Comparison of ENCODE assay signal across 8 cellular contexts in genomic region chr15:73265536-73266153, GRCh38.
A peak's percentile ranks its signal among the peaks of the same experiment; 100 is the strongest.
DNase-seq lines count a peak whose midpoint lies in the region; ATAC-seq, FAIRE-seq and TF ChIP-seq lines count a peak whose summit lies in the region.

No MANE protein-coding gene starts in this region.

- H3K4ac ChIP-seq in IMR-90 (ENCODE audit: low read depth, low read length) = no peak overlapping the region

- POLR2A ChIA-PET in IMR-90 (lab: Charles Lee; ENCODE audit: unreplicated experiment) = no interaction called here

- no peak overlapping the region for H2BK20ac ChIP-seq in IMR-90 (ENCODE audit: low read depth, low read length)

- no peak overlapping the region for H2AK9ac ChIP-seq in IMR-90 (replicated peaks; ENCODE audit: low read depth, low read length, poor library complexity)

- dilution Hi-C loops in IMR-90 (cut with HindIII; ENCODE audit: low sequenced_read_pairs, unreplicated experiment) = no loop called here

- H3K4me3 ChIP-seq in IMR-90 (ENCODE audit: insufficient read depth, low read depth, low read length) (no peak overlapping the region), ascending aorta (no peak overlapping the region), kidney (ENCODE audit: low read length in 2 of 2) (no peak overlapping the region)

- H2BK120ac ChIP-seq in IMR-90 (ENCODE audit: low read depth, low read length) = no peak overlapping the region

- peaks cover 5% of the 10 kb centered on the region for H3K36me3 ChIP-seq in IMR-90 (ENCODE audit: control insufficient read depth, insufficient read depth, low read length)
- H3K36me3 ChIP-seq in ascending aorta = peaks cover 6 to 32% of the 10 kb centered on the region in 2 donors
- peaks cover 2 to 10% of the 10 kb centered on the region in 2 donors for H3K36me3 ChIP-seq in kidney (ENCODE audit: control insufficient read depth in 1 of 2, insufficient read depth in 2 of 2, low read length in 2 of 2)

- H3K27me3 ChIP-seq in IMR-90 (ENCODE audit: control insufficient read depth, insufficient read depth, low read length) = no peaks in the 10 kb centered on the region
- no peaks in the 10 kb centered on the region for H3K27me3 ChIP-seq in ascending aorta

- peak; percentile 59 for DNase-seq in ELR (ENCODE audit: low read depth)
- DNase-seq in IMR-90 = peak; percentile 43
- peak; percentile 49 for DNase-seq in SW480 (ENCODE audit: low spot score)
- peak in 1 of 2 donors; percentile 65 for DNase-seq in ascending aorta (ENCODE audit: low spot score in 2 of 2)
- DNase-seq in kidney = no peak
- peak; percentile 13 to 28 (median 21) for DNase-seq in stimulated activated CD4-positive, alpha-beta T cell treated with anti-CD3 and anti-CD28 coated beads, TNF-alpha, amount 100 ng/mL, for 48 hours (ENCODE audit: low read depth in 3 of 3)
- no peak for DNase-seq in amniotic stem cell (lab: John Stamatoyannopoulos, UW)

- CTCF ChIA-PET in IMR-90 (lab: Yijun Ruan, JAX) = interaction anchor here (0.6 to 1.8 kb wide), 9 partner anchors 10 to 543 kb away, joined by 3 to 6 read pairs (median 3); no protein-coding TSS in a partner anchor

- TF ChIP-seq CTCF in IMR-90 (conservative IDR thresholded peaks at IDR 0.05; ENCODE audit: low read depth, low read length) (peak; percentile 62), ascending aorta (IDR thresholded peaks at IDR 0.05) (peak in 2 of 3 experiments; percentile 58 to 60), kidney (IDR thresholded peaks at IDR 0.05; ENCODE audit: borderline replicate concordance, extremely low read depth, insufficient read depth) (peak; percentile 41)

- no peaks in the 10 kb centered on the region for H3K79me1 ChIP-seq in IMR-90 (ENCODE audit: low read depth in 1 of 2, low read length in 2 of 2)

- H3K9me1 ChIP-seq in IMR-90 (ENCODE audit: insufficient read depth, low read length) = no peaks in the 10 kb centered on the region

- H3K14ac ChIP-seq in IMR-90 (replicated peaks; ENCODE audit: low read depth, low read length) = no peak overlapping the region

- no peak overlapping the region for H2AFZ ChIP-seq in IMR-90 (replicated peaks; ENCODE audit: low read length, poor library complexity)

- 20% methylated on average over 1 of the region's 4 CpGs; no CpG with 5 or more reads in 1 of the 2 experiments for WGBS in IMR-90 (ENCODE audit: extremely low coverage in 2 of 2, insufficient read length in 1 of 2), 2 experiments

- BruUV-seq in IMR-90 (replicated peaks; lab: Mats Ljungman, UMichigan) = no TSS peak

- H3K9me3 ChIP-seq in IMR-90 (ENCODE audit: control insufficient read depth, insufficient read depth, low read length) = no peaks in the 10 kb centered on the region
- H3K9me3 ChIP-seq in ascending aorta = no peaks in the 10 kb centered on the region
- H3K9me3 ChIP-seq in kidney (ENCODE audit: control insufficient read depth in 1 of 2, low read length in 2 of 2) = no peaks in the 10 kb centered on the region

- ATAC-seq in IMR-90 (ENCODE audit: low read depth) (peak; percentile 56), GM18868 (IDR thresholded peaks at IDR 0.05; ENCODE audit: unreplicated experiment) (no peak)

- no peak overlapping the region for H2AK5ac ChIP-seq in IMR-90 (ENCODE audit: low read depth, low read length)

- intact Hi-C loops in IMR-90 (cut with micrococcal nuclease) (no loop called here), ascending aorta (cut with DNase I) (no loop called here), kidney (cut with DNase I) (no loop called here)

- in situ Hi-C loops in IMR-90 (cut with MboI; ENCODE audit: low sequenced_read_pairs) = no loop called here

- no peak overlapping the region for H3K23ac ChIP-seq in IMR-90 (ENCODE audit: low read depth, low read length)

- H2BK5ac ChIP-seq in IMR-90 (ENCODE audit: low read depth, low read length, poor library complexity, severe bottlenecking) = no peak overlapping the region

- peak; percentile 40 for TF ChIP-seq RAD21 in IMR-90 (IDR thresholded peaks at IDR 0.05; ENCODE audit: low read length)

- no peak for TF ChIP-seq POLR2A in IMR-90 (IDR thresholded peaks at IDR 0.05; ENCODE audit: low read depth, low read length)

- peaks cover 3% of the 10 kb centered on the region; the same call in 1 of the 2 replicates for H3K4me1 ChIP-seq in IMR-90 (ENCODE audit: control insufficient read depth, insufficient read depth, low read length)
- H3K4me1 ChIP-seq in ascending aorta = no peaks in the 10 kb centered on the region
- H3K4me1 ChIP-seq in kidney (ENCODE audit: control insufficient read depth in 1 of 2, insufficient read depth in 1 of 2, low read depth in 1 of 2, low read length in 2 of 2) = peaks cover 0 to 6% of the 10 kb centered on the region in 2 donors

- H2BK15ac ChIP-seq in IMR-90 (ENCODE audit: low read depth, low read length) = no peak overlapping the region

- no peak overlapping the region for H4K5ac ChIP-seq in IMR-90 (ENCODE audit: low read depth, low read length)

- no peak overlapping the region for H3K4me2 ChIP-seq in IMR-90 (ENCODE audit: low read depth, low read length)

- H3K9ac ChIP-seq in IMR-90 (ENCODE audit: low read depth, low read length) = no peak overlapping the region
- no peak overlapping the region for H3K9ac ChIP-seq in kidney (ENCODE audit: low read length in 2 of 2)

- H4K20me1 ChIP-seq in IMR-90 (ENCODE audit: insufficient read depth, low read length) = no peaks in the 10 kb centered on the region

- FAIRE-seq in kidney (lab: Jason Lieb, UNC) = no peak

- H4K91ac ChIP-seq in IMR-90 (ENCODE audit: insufficient read depth, low read depth, low read length) = no peak overlapping the region

- H3K18ac ChIP-seq in IMR-90 (ENCODE audit: low read depth, low read length) = no peak overlapping the region

- H3K56ac ChIP-seq in IMR-90 (ENCODE audit: extremely low read depth, insufficient read depth, low read length) = no peak overlapping the region

- H4K8ac ChIP-seq in IMR-90 (ENCODE audit: low read depth in 2 of 2, low read length in 2 of 2) = no peak overlapping the region

- H3K27ac ChIP-seq in IMR-90 (ENCODE audit: insufficient read depth, low read length) (no peak overlapping the region), ascending aorta (no peak overlapping the region), kidney (ENCODE audit: low read depth in 2 of 2, low read length in 2 of 2) (no peak overlapping the region)

TF ChIP-seq in IMR-90, 13 proteins besides CTCF, POLR2A, EP300 and RAD21:
- TF ChIP-seq SMC3 (IDR thresholded peaks at IDR 0.05; ENCODE audit: low read depth, low read length) = peak; percentile 42; the same call in 1 of the 2 replicates
- TF ChIP-seq NFE2L2 (IDR thresholded peaks at IDR 0.05; ENCODE audit: low read depth, low read length) = no peak
TF ChIP-seq in IMR-90: peak in this region for 1.

Comparison
In these comparisons a context has a peak if more than half of its experiments do, and no peak if none do; other contexts are left out.
1. DNase-seq: peak in ELR (single experiment), IMR-90 (single experiment), SW480 (single experiment) and stimulated activated CD4-positive, alpha-beta T cell treated with anti-CD3 and anti-CD28 coated beads, TNF-alpha, amount 100 ng/mL, for 48 hours (3 of 3); none in kidney (single experiment) and amniotic stem cell (single experiment).
2. Peak in every context shown above with its lines, with median percentiles within 50 percentile points of each other: CTCF ChIP-seq.